ENCODE assay signal across 1 cellular context in genomic region chr7:28180031-28180363, GRCh38.
TF ChIP-seq lines count a peak whose summit lies in the region.

No MANE protein-coding gene starts in this region.

TF ChIP-seq in IMR-90, 13 proteins besides CTCF, POLR2A, EP300 and RAD21 (continued from another document):
- TF ChIP-seq ELK1 (IDR thresholded peaks at IDR 0.05; ENCODE audit: borderline replicate concordance, low read depth, low read length) (no peak), MAZ (IDR thresholded peaks at IDR 0.05; ENCODE audit: borderline replicate concordance, low read depth, low read length) (no peak), MXI1 (IDR thresholded peaks at IDR 0.05; ENCODE audit: borderline replicate concordance, low read depth, low read length) (no peak), BHLHE40 (IDR thresholded peaks at IDR 0.05; ENCODE audit: low read depth, low read length) (no peak)
